20 cellular contexts compared by ENCODE assay signal in the genomic region with DNA sequence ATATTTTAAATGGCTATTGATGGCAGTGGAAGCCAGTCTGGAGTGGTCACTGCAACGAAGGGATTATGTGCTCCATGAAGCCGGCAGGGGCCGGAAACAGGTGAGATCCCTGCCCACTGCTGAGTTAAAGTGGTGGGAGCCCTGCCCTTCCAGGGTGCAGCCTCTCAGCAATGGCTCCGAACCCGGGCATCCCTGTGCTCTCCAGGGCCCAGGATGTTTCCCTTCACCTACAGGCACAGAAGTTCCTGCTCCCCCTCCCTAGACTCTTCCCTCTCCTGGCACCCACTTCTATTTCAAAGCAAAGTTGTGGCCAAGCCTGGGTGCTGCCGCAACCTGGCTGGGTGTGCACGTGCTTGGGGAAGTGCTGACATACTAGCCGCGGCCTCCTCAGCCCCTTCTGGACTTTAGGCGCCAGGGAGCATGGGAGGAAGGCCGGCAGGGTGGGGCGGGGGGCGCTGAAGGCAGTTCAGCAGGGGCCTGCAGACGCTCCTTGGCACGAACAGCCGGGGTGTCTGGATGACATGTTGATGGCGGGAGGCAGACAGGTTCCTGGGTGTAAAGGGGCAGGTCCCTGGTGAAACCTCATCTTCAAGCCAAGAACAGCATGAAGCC.
"Had no signal": no experiment of that assay in that cellular context is flagged by ENCODE, and none has a peak within 500 bp of the region (broad histone marks: within the 10 kb centered on the region; RNA-seq: fewer than 3 reads in every experiment).

No MANE protein-coding gene starts in this region.

- H3K27me3 Mint-ChIP-seq: progenitor cell of endocrine pancreas; stimulated activated memory B cell treated with anti-CD40 and anti-IgM and Interleukin-4, amounts not matched to agents 10 μg/mL and 1 μg/mL and 100 μg/mL, for 72 hours had no signal

- ATAC-seq: left ventricle myocardium superior; natural killer cell; pancreas; stimulated activated naive CD8-positive, alpha-beta T cell treated with anti-CD3 and anti-CD28 coated beads, Interleukin-15, Interleukin-2, amounts not matched to agents 100 U/mL and 50 U/mL, for 24 hours had no signal

- H3K27ac Mint-ChIP-seq: immature natural killer cell; natural killer cell; progenitor cell of endocrine pancreas; stimulated activated memory B cell treated with anti-CD40 and anti-IgM and Interleukin-4, amounts not matched to agents 10 μg/mL and 1 μg/mL and 100 μg/mL, for 72 hours had no signal

- H3K36me3 Mint-ChIP-seq: natural killer cell; stimulated activated memory B cell treated with anti-CD40 and anti-IgM and Interleukin-4, amounts not matched to agents 10 μg/mL and 1 μg/mL and 100 μg/mL, for 72 hours had no signal

- H3K36me3 ChIP-seq: lower lobe of right lung, pancreas, sigmoid colon, tibial artery, upper lobe of left lung had no signal

- H3K9me3 Mint-ChIP-seq: stimulated activated memory B cell treated with anti-CD40 and anti-IgM and Interleukin-4, amounts not matched to agents 10 μg/mL and 1 μg/mL and 100 μg/mL, for 72 hours had no signal

- H3K4me3 Mint-ChIP-seq: immature natural killer cell; natural killer cell; stimulated activated memory B cell treated with anti-CD40 and anti-IgM and Interleukin-4, amounts not matched to agents 10 μg/mL and 1 μg/mL and 100 μg/mL, for 72 hours had no signal

- H3K4me1 Mint-ChIP-seq: immature natural killer cell; natural killer cell; stimulated activated memory B cell treated with anti-CD40 and anti-IgM and Interleukin-4, amounts not matched to agents 10 μg/mL and 1 μg/mL and 100 μg/mL, for 72 hours had no signal

- DNase-seq: dermis blood vessel endothelial cell; effector memory CD4-positive, alpha-beta T cell; hypothalamus; immature natural killer cell; islet precursor cell; left ventricle myocardium superior; lower lobe of right lung; natural killer cell; occipital lobe; sigmoid colon; stimulated activated CD4-positive, alpha-beta T cell treated with anti-CD3 and anti-CD28 coated beads, Interleukin-4, amount 100 ng/mL, for 4 hours; stimulated activated naive CD8-positive, alpha-beta T cell treated with anti-CD3 and anti-CD28 coated beads, Interleukin-15, Interleukin-2, amounts not matched to agents 100 U/mL and 50 U/mL, for 24 hours; substantia nigra; testis; tibial artery had no signal

- H3K27ac ChIP-seq: coronary artery, lower lobe of right lung, pancreas, sigmoid colon, testis, tibial artery, upper lobe of left lung had no signal

- H3K9me3 ChIP-seq: lower lobe of right lung, pancreas, testis had no signal

- H3K4me3 ChIP-seq: coronary artery, lower lobe of right lung, pancreas, sigmoid colon, testis, tibial artery, upper lobe of left lung had no signal

- H3K4me1 ChIP-seq: lower lobe of right lung, pancreas, sigmoid colon, testis, tibial artery, upper lobe of left lung had no signal

- H3K27me3 ChIP-seq: pancreas, sigmoid colon, testis, tibial artery, upper lobe of left lung had no signal
